Comparison of ENCODE assay signal across 8 cellular contexts in the genomic region with DNA sequence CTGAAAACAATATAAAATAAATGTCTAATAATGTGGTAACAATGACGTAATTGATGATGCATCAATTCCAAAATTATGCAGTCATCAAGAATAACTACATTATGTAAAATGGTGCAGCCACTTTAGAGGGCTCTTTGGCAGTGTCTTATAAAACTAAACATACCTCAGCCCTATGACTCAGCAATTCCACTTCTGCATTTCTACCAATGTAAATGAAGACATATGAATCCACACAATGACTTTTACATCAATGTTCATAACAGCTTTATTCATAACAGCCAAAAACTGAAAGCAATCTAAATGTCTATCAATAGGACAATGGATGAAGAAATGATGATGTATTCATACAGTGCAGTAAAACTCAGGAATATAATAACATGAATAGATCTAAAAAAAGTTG.
DNase-seq lines count a peak whose midpoint lies in the region; ATAC-seq, FAIRE-seq and TF ChIP-seq lines count a peak whose summit lies in the region.

No MANE protein-coding gene starts in this region.

- no peak overlapping the region for H3K4me3 ChIP-seq in foreskin fibroblast (ENCODE audit: low read depth in 1 of 2, low read length in 2 of 2)

- FAIRE-seq in GM12891 (lab: Jason Lieb, UNC), result no peak

- ATAC-seq in HG03280 (IDR thresholded peaks at IDR 0.05; ENCODE audit: unreplicated experiment) (peak; percentile 55), GM21528 (IDR thresholded peaks at IDR 0.05; ENCODE audit: low FRiP score, unreplicated experiment) (no peak), HG02798 (IDR thresholded peaks at IDR 0.05; ENCODE audit: poor library complexity, unreplicated experiment) (no peak)

- TF ChIP-seq POLR2A in GM12891 (IDR thresholded peaks at IDR 0.05; ENCODE audit: low read depth, low read length), result no peak

- DNase-seq in GM12891 (ENCODE audit: insufficient read length, low spot score) (no peak), RPMI8226 (peak; percentile 75), foreskin fibroblast (peak; percentile 71 to 90), GM03348 (ENCODE audit: low spot score) (no peak), HuH-7 (ENCODE audit: low spot score) (no peak)

- no peak for TF ChIP-seq CTCF in foreskin fibroblast (IDR thresholded peaks at IDR 0.05; ENCODE audit: low read depth, low read length)

TF ChIP-seq in GM12891, 5 proteins besides CTCF, POLR2A, EP300 and RAD21:
- TF ChIP-seq POLR2AphosphoS5 (IDR thresholded peaks at IDR 0.05; ENCODE audit: low read depth, low read length) (no peak), TAF1 (IDR thresholded peaks at IDR 0.05; ENCODE audit: low read depth, low read length) (no peak), PAX5 (IDR thresholded peaks at IDR 0.05; ENCODE audit: insufficient read depth, low read length, severe bottlenecking) (no peak), POU2F2 (IDR thresholded peaks at IDR 0.05; ENCODE audit: low read depth, low read length) (no peak), SPI1 (IDR thresholded peaks at IDR 0.05; ENCODE audit: low read depth, low read length) (peak; percentile 83)

Comparison
In these comparisons a context has a peak if more than half of its experiments do, and no peak if none do; other contexts are left out.
1. DNase-seq: peak in RPMI8226 (single experiment) and foreskin fibroblast (2 of 2); none in GM12891 (single experiment), GM03348 (single experiment) and HuH-7 (single experiment).